ENCODE assay signal across 14 cellular contexts in the genomic region with DNA sequence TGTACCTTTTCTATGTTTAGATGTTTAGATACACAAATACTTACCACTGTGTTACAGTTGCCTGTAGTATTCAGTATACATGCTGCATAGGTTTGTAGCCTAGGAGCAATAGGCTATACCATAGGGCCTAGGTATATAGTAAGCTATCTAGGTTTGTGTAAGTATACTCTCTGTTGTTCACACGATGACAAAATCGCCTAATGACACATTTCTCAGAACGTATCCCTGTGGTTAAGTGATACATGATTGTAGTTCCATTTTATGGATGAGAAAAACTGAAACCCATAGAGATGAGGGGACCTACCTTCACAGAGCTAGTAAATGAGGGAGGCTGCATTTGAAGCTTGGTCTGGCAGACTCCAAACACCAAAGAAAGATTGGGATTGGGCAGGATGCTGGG.
DNase-seq lines count a peak whose midpoint lies in the region; ATAC-seq and TF ChIP-seq lines count a peak whose summit lies in the region.
"Had no signal": no experiment of that assay in that cellular context is flagged by ENCODE, and none has a peak within 500 bp of the region (broad histone marks: within the 10 kb centered on the region; RNA-seq: fewer than 3 reads in every experiment).

No MANE protein-coding gene starts in this region.

- no peak overlapping the region for H3K4me3 Mint-ChIP-seq in activated CD4-positive, alpha-beta T cell treated with anti-CD3 and anti-CD28 coated beads for 36 hours
- peak overlapping the region in 1 of 2 donors; percentile 53 for H3K4me3 Mint-ChIP-seq in activated T-cell treated with anti-CD3 and anti-CD28 coated beads, Interleukin-2, amount 50 U/mL, for 72 hours
- no peak overlapping the region for H3K4me3 Mint-ChIP-seq in activated T-cell treated with anti-CD3 and anti-CD28 coated beads, Interleukin-2, amount 50 U/mL, for 24 hours
- H3K4me3 Mint-ChIP-seq: CD4-positive, CD25-positive, alpha-beta regulatory T cell had no signal

- no peak overlapping the region for H3K4me3 ChIP-seq in coronary artery
- H3K4me3 ChIP-seq: BLaER1 treated with 17β-estradiol and CSF1 and Interleukin-3, amounts not matched to agents 10 nM and 100 nM; HAP-1 had no signal

- H3K4me1 Mint-ChIP-seq in activated CD4-positive, alpha-beta T cell treated with anti-CD3 and anti-CD28 coated beads for 36 hours: peaks cover 18% of the 10 kb centered on the region
- peaks cover 27% of the 10 kb centered on the region for H3K4me1 Mint-ChIP-seq in activated T-cell treated with anti-CD3 and anti-CD28 coated beads, Interleukin-2, amount 50 U/mL, for 72 hours (ENCODE audit: low read depth)
- peaks cover 14% of the 10 kb centered on the region for H3K4me1 Mint-ChIP-seq in activated T-cell treated with anti-CD3 and anti-CD28 coated beads, Interleukin-2, amount 50 U/mL, for 24 hours (ENCODE audit: low read depth)
- H3K4me1 Mint-ChIP-seq: CD4-positive, CD25-positive, alpha-beta regulatory T cell had no signal

- POLR2A ChIA-PET in activated CD4-positive, alpha-beta T cell treated with anti-CD3 and anti-CD28 coated beads for 36 hours (lab: Charles Lee): no interaction called here

- no peaks in the 10 kb centered on the region for H3K9me3 Mint-ChIP-seq in activated CD4-positive, alpha-beta T cell treated with anti-CD3 and anti-CD28 coated beads for 36 hours (ENCODE audit: low read depth)
- peaks cover 4 to 12% of the 10 kb centered on the region in 2 donors for H3K9me3 Mint-ChIP-seq in activated T-cell treated with anti-CD3 and anti-CD28 coated beads, Interleukin-2, amount 50 U/mL, for 72 hours
- peaks cover 2% of the 10 kb centered on the region for H3K9me3 Mint-ChIP-seq in activated T-cell treated with anti-CD3 and anti-CD28 coated beads, Interleukin-2, amount 50 U/mL, for 24 hours

- intact Hi-C loops in activated CD4-positive, alpha-beta T cell treated with anti-CD3 and anti-CD28 coated beads for 36 hours (cut with DNase I, micrococcal nuclease): loop anchor here in 1 of 2 experiments (1.0 kb wide), 1 partner anchor 178 kb away; no protein-coding TSS in a partner anchor

- no peak for TF ChIP-seq CTCF in coronary artery (IDR thresholded peaks at IDR 0.05)

- peak; percentile 92 for ATAC-seq in activated CD4-positive, alpha-beta T cell treated with anti-CD3 and anti-CD28 coated beads for 36 hours
- ATAC-seq in activated T-cell treated with anti-CD3 and anti-CD28 coated beads, Interleukin-2, amount 50 U/mL, for 72 hours (replicated peaks in 1 of 2): peak; percentile 91 to 92
- ATAC-seq in HG02885 (IDR thresholded peaks at IDR 0.05; ENCODE audit: poor library complexity, unreplicated experiment): no peak

- DNase-seq in activated CD4-positive, alpha-beta T cell treated with anti-CD3 and anti-CD28 coated beads for 36 hours: no peak
- no peak for DNase-seq in activated CD4-positive, alpha-beta T cell treated with anti-CD3 and anti-CD28 coated beads for 48 hours
- DNase-seq in activated T-cell treated with anti-CD3 and anti-CD28 coated beads, Interleukin-2, amount 50 U/mL, for 72 hours: no peak
- no peak for DNase-seq in activated T-cell treated with anti-CD3 and anti-CD28 coated beads, Interleukin-2, amount 50 U/mL, for 24 hours
- DNase-seq in coronary artery (ENCODE audit: low spot score): peak; percentile 7
- no peak for DNase-seq in NOMO-1 (lab: John Stamatoyannopoulos, UW; ENCODE audit: unreplicated experiment in 2 of 2)
- DNase-seq: CD4-positive, CD25-positive, alpha-beta regulatory T cell; DMS53; GF-D8 had no signal

- CTCF ChIA-PET in activated CD4-positive, alpha-beta T cell treated with anti-CD3 and anti-CD28 coated beads for 36 hours (lab: Charles Lee): interaction anchor here (0.9 kb wide), 1 partner anchor 473 kb away, joined by 3 read pairs; no protein-coding TSS in a partner anchor

- H3K27ac Mint-ChIP-seq in activated CD4-positive, alpha-beta T cell treated with anti-CD3 and anti-CD28 coated beads for 36 hours: no peak overlapping the region
- no peak overlapping the region for H3K27ac Mint-ChIP-seq in activated T-cell treated with anti-CD3 and anti-CD28 coated beads, Interleukin-2, amount 50 U/mL, for 72 hours
- no peak overlapping the region for H3K27ac Mint-ChIP-seq in activated T-cell treated with anti-CD3 and anti-CD28 coated beads, Interleukin-2, amount 50 U/mL, for 24 hours
- H3K27ac Mint-ChIP-seq: CD4-positive, CD25-positive, alpha-beta regulatory T cell had no signal

- no peak overlapping the region for H3K27ac ChIP-seq in coronary artery
- H3K27ac ChIP-seq: 22Rv1; BLaER1 treated with 17β-estradiol and CSF1 and Interleukin-3, amounts not matched to agents 10 nM and 100 nM; HL-60 had no signal

- no peaks in the 10 kb centered on the region for H3K27me3 Mint-ChIP-seq in activated CD4-positive, alpha-beta T cell treated with anti-CD3 and anti-CD28 coated beads for 36 hours
- peaks cover 45% of the 10 kb centered on the region for H3K27me3 Mint-ChIP-seq in activated T-cell treated with anti-CD3 and anti-CD28 coated beads, Interleukin-2, amount 50 U/mL, for 72 hours (ENCODE audit: low read depth)
- peaks cover 47% of the 10 kb centered on the region for H3K27me3 Mint-ChIP-seq in activated T-cell treated with anti-CD3 and anti-CD28 coated beads, Interleukin-2, amount 50 U/mL, for 24 hours
- H3K27me3 Mint-ChIP-seq: CD4-positive, CD25-positive, alpha-beta regulatory T cell had no signal

- H3K36me3 Mint-ChIP-seq in activated CD4-positive, alpha-beta T cell treated with anti-CD3 and anti-CD28 coated beads for 36 hours (ENCODE audit: low read depth): no peaks in the 10 kb centered on the region
- peaks cover 6 to 11% of the 10 kb centered on the region in 2 donors for H3K36me3 Mint-ChIP-seq in activated T-cell treated with anti-CD3 and anti-CD28 coated beads, Interleukin-2, amount 50 U/mL, for 72 hours (ENCODE audit: insufficient read depth in 2 of 2)
- no peaks in the 10 kb centered on the region for H3K36me3 Mint-ChIP-seq in activated T-cell treated with anti-CD3 and anti-CD28 coated beads, Interleukin-2, amount 50 U/mL, for 24 hours (ENCODE audit: low read depth)
- H3K36me3 Mint-ChIP-seq: CD4-positive, CD25-positive, alpha-beta regulatory T cell had no signal
